ENCODE assay signal across 8 cellular contexts in genomic region chr15:60408438-60409105, GRCh38. TPM values are rescaled to one million over a fixed set of nuclear protein-coding genes. Genes with fewer than 3 reads are reported as not detected.
DNase-seq lines count a peak whose midpoint lies in the region; ATAC-seq, FAIRE-seq and TF ChIP-seq lines count a peak whose summit lies in the region.

No MANE protein-coding gene starts in this region.

- TF ChIP-seq POLR2A in A549 (IDR thresholded peaks at IDR 0.05; ENCODE audit: low read length) (no peak), esophagus squamous epithelium (IDR thresholded peaks at IDR 0.05) (no peak), sigmoid colon (IDR thresholded peaks at IDR 0.05) (no peak)

- H3K27me3 ChIP-seq in PC-9 (ENCODE audit: insufficient read depth, low read depth) (no peaks in the 10 kb centered on the region), esophagus squamous epithelium (no peaks in the 10 kb centered on the region), thoracic aorta (replicated peaks; ENCODE audit: insufficient read depth) (no peaks in the 10 kb centered on the region), sigmoid colon (no peaks in the 10 kb centered on the region)

- CTCF ChIA-PET in A549 (lab: Yijun Ruan, JAX), result interaction anchor here (0.6 to 4.5 kb wide), 11 partner anchors 10 to 718 kb away, joined by 3 to 20 read pairs (median 3); partner anchors contain the start of gene ANXA2
- CTCF ChIA-PET in PC-9 (lab: Charles Lee), result no interaction called here

- no TSS peak for BruUV-seq in PC-9 (replicated peaks; lab: Mats Ljungman, UMichigan)

- H3K4me2 ChIP-seq in A549 (peak overlapping the region; percentile 81), PC-9 (peak overlapping the region; percentile 59)

- no peaks in the 10 kb centered on the region for H3K79me2 ChIP-seq in PC-9 (ENCODE audit: low read depth)

- peak; percentile 81 to 85 for ATAC-seq in A549
- peak; percentile 66 for ATAC-seq in GM19467 (IDR thresholded peaks at IDR 0.05; ENCODE audit: unreplicated experiment)
- ATAC-seq in thoracic aorta (ENCODE audit: insufficient number of reproducible peaks, low FRiP score, low read depth), result peak; percentile 27

- TF ChIP-seq CTCF in A549 (IDR thresholded peaks at IDR 0.05) (no peak), PC-9 (conservative IDR thresholded peaks at IDR 0.05) (no peak), esophagus squamous epithelium (IDR thresholded peaks at IDR 0.05) (no peak), thoracic aorta (IDR thresholded peaks at IDR 0.05) (no peak), sigmoid colon (IDR thresholded peaks at IDR 0.05) (no peak)

- no peaks in the 10 kb centered on the region for H4K20me1 ChIP-seq in PC-9 (ENCODE audit: insufficient read depth)

- H3K4me1 ChIP-seq in A549 (peaks cover 59% of the 10 kb centered on the region), PC-9 (replicated peaks; ENCODE audit: insufficient read depth) (peaks cover 39% of the 10 kb centered on the region), esophagus squamous epithelium (peaks cover 12 to 44% (median 19%) of the 10 kb centered on the region in 3 donors), thoracic aorta (ENCODE audit: control insufficient read depth in 1 of 2, low read depth in 2 of 2) (peaks cover 12 to 32% of the 10 kb centered on the region in 2 donors), sigmoid colon (peaks cover 0 to 9% (median 3%) of the 10 kb centered on the region in 4 donors)

- H3K4me3 ChIP-seq in A549 (no peak overlapping the region), PC-9 (no peak overlapping the region), esophagus squamous epithelium (no peak overlapping the region), thoracic aorta (no peak overlapping the region), sigmoid colon (no peak overlapping the region)

- no peaks in the 10 kb centered on the region for H3K36me3 ChIP-seq in PC-9 (ENCODE audit: low read depth)
- H3K36me3 ChIP-seq in esophagus squamous epithelium, result no peaks in the 10 kb centered on the region
- H3K36me3 ChIP-seq in thoracic aorta, result no peaks in the 10 kb centered on the region
- H3K36me3 ChIP-seq in sigmoid colon, result no peaks in the 10 kb centered on the region

- H3K27ac ChIP-seq in A549, result peak overlapping the region; percentile 90
- peak overlapping the region; percentile 90 for H3K27ac ChIP-seq in PC-9
- peak overlapping the region; percentile 78 to 85 (median 81) for H3K27ac ChIP-seq in esophagus squamous epithelium
- no peak overlapping the region for H3K27ac ChIP-seq in thoracic aorta
- peak overlapping the region in 1 of 4 donors; percentile 41 for H3K27ac ChIP-seq in sigmoid colon

- TF ChIP-seq EP300 in A549 (IDR thresholded peaks at IDR 0.05), result peak; percentile 82 to 90; a peak in 3 of 5 replicates
- no peak for TF ChIP-seq EP300 in sigmoid colon (IDR thresholded peaks at IDR 0.05)

- POLR2A ChIA-PET in A549 (lab: Yijun Ruan, JAX) (interaction anchor here (0.6 to 4.7 kb wide), 3 partner anchors 13 to 720 kb away, joined by 3 to 152 read pairs (median 4); partner anchors contain the start of gene ANXA2), PC-9 (lab: Charles Lee; ENCODE audit: unreplicated experiment) (interaction anchor here (0.6 to 1.1 kb wide), 5 partner anchors 8 to 255 kb away, joined by 3 to 7 read pairs (median 3); no protein-coding TSS in a partner anchor)

- no peaks in the 10 kb centered on the region for H3K9me2 ChIP-seq in PC-9 (ENCODE audit: insufficient read depth)

- peaks cover 15% of the 10 kb centered on the region; the same call in 1 of the 2 replicates for H3F3A ChIP-seq in PC-9 (ENCODE audit: insufficient read depth, low read depth)

- no peak overlapping the region for H2AFZ ChIP-seq in PC-9

- H3K9me3 ChIP-seq in A549 (no peaks in the 10 kb centered on the region), PC-9 (ENCODE audit: insufficient read depth, low read depth) (no peaks in the 10 kb centered on the region), esophagus squamous epithelium (no peaks in the 10 kb centered on the region), thoracic aorta (no peaks in the 10 kb centered on the region), sigmoid colon (no peaks in the 10 kb centered on the region)

- TF ChIP-seq RAD21 in A549 (conservative IDR thresholded peaks at IDR 0.05 in 1 of 2, IDR thresholded peaks at IDR 0.05 in 1 of 2), result peak in 1 of 2 experiments; percentile 29; a peak in 3 of 5 replicates

- DNase-seq in A549 (ENCODE audit: low read depth in 1 of 2, low spot score in 1 of 2) (peak; percentile 86 to 92), PC-9 (peak in 1 of 2 experiments; percentile 92), esophagus squamous epithelium (lab: John Stamatoyannopoulos, UW) (no peak), thoracic aorta (ENCODE audit: low spot score) (no peak), hepatic stellate cell (ENCODE audit: low spot score) (no peak), COLO668 (lab: John Stamatoyannopoulos, UW; ENCODE audit: unreplicated experiment) (no peak), sigmoid colon (no peak)

- FAIRE-seq in A549 (lab: Jason Lieb, UNC), result peak; percentile 100

- intact Hi-C loops in PC-9 (cut with micrococcal nuclease; ENCODE audit: unreplicated experiment), result loop anchor here (1.0 kb wide), 3 partner anchors 10 to 34 kb away; no protein-coding TSS in a partner anchor
- intact Hi-C loops in esophagus squamous epithelium (cut with DNase I), result no loop called here
- intact Hi-C loops in sigmoid colon (cut with DNase I), result no loop called here

TF ChIP-seq in A549, 52 proteins besides CTCF, POLR2A, EP300 and RAD21 (continues in another document):
- TF ChIP-seq POLR2AphosphoS2 (conservative IDR thresholded peaks at IDR 0.05; ENCODE audit: low read length), result no peak
- peak; percentile 82; the same call in 1 of the 2 replicates for TF ChIP-seq HES2 (IDR thresholded peaks at IDR 0.05)
- no peak for TF ChIP-seq CBX8 (IDR thresholded peaks at IDR 0.05)
- peak; percentile 96 for TF ChIP-seq JUNB (IDR thresholded peaks at IDR 0.05)
- peak; percentile 73; the same call in 1 of the 2 replicates for TF ChIP-seq FOXS1 (CRISPR knock-in tag; IDR thresholded peaks at IDR 0.05)
- TF ChIP-seq MAZ (IDR thresholded peaks at IDR 0.05; ENCODE audit: borderline replicate concordance, low read depth, low read length), result no peak
- TF ChIP-seq REST (IDR thresholded peaks at IDR 0.05), result no peak
- TF ChIP-seq HOXB13 (CRISPR knock-in tag; IDR thresholded peaks at IDR 0.05; ENCODE audit: low read depth), result peak; percentile 73; the same call in 1 of the 2 replicates
- TF ChIP-seq FOSL2 (IDR thresholded peaks at IDR 0.05), result peak; percentile 91
- TF ChIP-seq FOSL2 (CRISPR knock-in tag; IDR thresholded peaks at IDR 0.05), result peak; percentile 95
- no peak for TF ChIP-seq NFE2L2 (conservative IDR thresholded peaks at IDR 0.05; ENCODE audit: low read length)
- TF ChIP-seq HEYL (CRISPR knock-in tag; IDR thresholded peaks at IDR 0.05), result no peak
- TF ChIP-seq CBX2 (IDR thresholded peaks at IDR 0.05; ENCODE audit: borderline replicate concordance, low read depth), result no peak
- TF ChIP-seq TP53 (CRISPR knock-in tag; IDR thresholded peaks at IDR 0.05), result no peak
- TF ChIP-seq CHD4 (IDR thresholded peaks at IDR 0.05; ENCODE audit: borderline replicate concordance), result no peak
- no peak for TF ChIP-seq RARB (CRISPR knock-in tag; IDR thresholded peaks at IDR 0.05)
- no peak for TF ChIP-seq KDM5A (IDR thresholded peaks at IDR 0.05)
- no peak for TF ChIP-seq ZC3H11A (IDR thresholded peaks at IDR 0.05)
- no peak for TF ChIP-seq ZSCAN20 (CRISPR knock-in tag; IDR thresholded peaks at IDR 0.05)
- no peak for TF ChIP-seq BHLHE40 (IDR thresholded peaks at IDR 0.05; ENCODE audit: low read depth, low read length)
- TF ChIP-seq EHMT2 (IDR thresholded peaks at IDR 0.05; ENCODE audit: low read depth), result no peak
- TF ChIP-seq MYC (IDR thresholded peaks at IDR 0.05; ENCODE audit: borderline replicate concordance, low read length), result no peak
- peak; percentile 54; the same call in 1 of the 2 replicates for TF ChIP-seq HOXB5 (CRISPR knock-in tag; IDR thresholded peaks at IDR 0.05)

RNA-seq across cellular contexts. Expression of gene ANXA2, which starts 10.8 kb away (rescaled TPM):
- 5,725 and 5,746 TPM in 2 replicates for polyA plus RNA-seq in A549 (2011; rRNA removed)
- polyA plus RNA-seq in A549 (2012; cell fraction: cytosol; rRNA removed), result 4,340 and 4,409 TPM in 2 replicates
- polyA plus RNA-seq in A549 (2012; cell fraction: nucleus; rRNA removed), result 2,599 and 4,127 TPM in 2 replicates
- 4,707 to 5,021 TPM (median 4,900 TPM) in 3 replicates for polyA plus RNA-seq in A549 (2017; fragmentation: RNase III; extraction: RNeasy Plus Mini Kit Qiagen cat#74134 plus additional on column Dnase treatment)
- 4,094 and 4,183 TPM in 2 replicates for polyA minus RNA-seq in A549 (2011; rRNA and poly(A)+ RNA removed)
- 1,720 and 1,743 TPM in 2 replicates for total RNA-seq in PC-9 (2021)
- total RNA-seq in esophagus squamous epithelium, result 1,000 to 10,000 TPM; 2,116 to 2,445 (median 2,399) TPM
- 100 to 1,000 TPM; 752 to 812 TPM for total RNA-seq in thoracic aorta
- total RNA-seq in sigmoid colon, result 100 to 1,000 TPM; 157 to 366 (median 214) TPM
- polyA plus RNA-seq in sigmoid colon, result 1,000 to 10,000 TPM in 2 of 3 donors, 100 to 1,000 TPM in 1; 900 to 3,307 (median 1,912) TPM

Comparison
In these comparisons a context has a peak if more than half of its experiments do, and no peak if none do; other contexts are left out.
1. ATAC-seq: peak in every context shown above with its lines; median percentile 83 in A549; 66 in GM19467; 27 in thoracic aorta.
2. DNase-seq: peak in A549 (2 of 2); none in esophagus squamous epithelium (single experiment), thoracic aorta (single experiment), hepatic stellate cell (single experiment), COLO668 (single experiment) and sigmoid colon (single experiment).
3. H3K27ac ChIP-seq: peak in A549 (2 of 2), PC-9 (single experiment) and esophagus squamous epithelium (4 of 4); none in thoracic aorta (0 of 2).